ENCODE assay signal across 2 cellular contexts in the genomic region with DNA sequence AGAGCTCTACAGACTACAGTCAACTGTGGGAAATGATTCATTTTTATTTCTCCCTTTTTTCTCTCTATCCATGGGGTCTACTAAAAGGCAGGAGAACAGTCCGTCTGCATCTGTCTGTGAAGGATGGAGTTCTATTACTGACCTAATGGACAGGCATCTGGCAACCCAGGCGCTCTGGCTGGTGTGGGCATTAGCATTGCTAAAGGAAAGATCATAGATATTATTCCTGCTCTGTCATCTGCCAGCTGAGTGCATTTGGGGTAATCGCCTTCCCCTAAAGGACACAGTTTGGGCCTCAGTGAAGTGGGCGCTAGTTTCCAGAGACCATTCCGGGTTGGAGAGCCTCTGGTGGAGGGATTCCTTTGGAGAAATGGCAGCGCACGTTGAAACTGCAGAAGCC.
TF ChIP-seq lines count a peak whose summit lies in the region.

No MANE protein-coding gene starts in this region.

TF ChIP-seq in SK-N-SH, 30 proteins besides CTCF, POLR2A, EP300 and RAD21 (continued from another document):
- no peak for TF ChIP-seq ZBTB33 (IDR thresholded peaks at IDR 0.05; ENCODE audit: borderline replicate concordance, low read depth)
- no peak for TF ChIP-seq YY1 (IDR thresholded peaks at IDR 0.05; ENCODE audit: low read depth)
TF ChIP-seq in SK-N-SH: peak in this region for 0.

TF ChIP-seq in SK-N-SH treated with all-trans-retinoic acid at 6 μM for 48 hours, 23 proteins besides CTCF, POLR2A, EP300 and RAD21 (continued from another document):
- TF ChIP-seq RARB (CRISPR knock-in tag; IDR thresholded peaks at IDR 0.05) (no peak), TOX (CRISPR knock-in tag; IDR thresholded peaks at IDR 0.05; ENCODE audit: borderline replicate concordance) (no peak), CSDC2 (CRISPR knock-in tag; IDR thresholded peaks at IDR 0.05) (no peak), CSRNP3 (CRISPR knock-in tag; IDR thresholded peaks at IDR 0.05) (no peak), BACH2 (CRISPR knock-in tag; IDR thresholded peaks at IDR 0.05; ENCODE audit: borderline replicate concordance) (no peak), PPARA (CRISPR knock-in tag; IDR thresholded peaks at IDR 0.05; ENCODE audit: borderline replicate concordance) (no peak), ZFP3 (CRISPR knock-in tag; IDR thresholded peaks at IDR 0.05) (no peak), ZNF8 (CRISPR knock-in tag; IDR thresholded peaks at IDR 0.05) (no peak), TSHZ2 (CRISPR knock-in tag; IDR thresholded peaks at IDR 0.05) (no peak)
